ENCODE assay signal across 8 cellular contexts in genomic region chr20:35092524-35093244, GRCh38. TPM values are rescaled to one million over a fixed set of nuclear protein-coding genes. Genes with fewer than 3 reads are reported as not detected.
DNase-seq lines count a peak whose midpoint lies in the region; ATAC-seq and TF ChIP-seq lines count a peak whose summit lies in the region.

Gene TRPC4AP, minus strand, starts transcription at chr20:35092807. Its CDS starts 26 bp downstream, at chr20:35092781.

- DNase-seq in Calu3 (peak; percentile 95), HS-5 (ENCODE audit: low read depth) (peak; percentile 85), NOMO-1 treated with dmso at 0.1 percent for 144 hours (lab: John Stamatoyannopoulos, UW; ENCODE audit: unreplicated experiment) (peak; percentile 84), endothelial cell (ENCODE audit: low spot score) (peak; percentile 90), midbrain (lab: John Stamatoyannopoulos, UW) (peak; percentile 93)
- peak; percentile 56 for DNase-seq in activated CD8-positive, alpha-beta memory T cell treated with anti-CD3 and anti-CD28 coated beads, Interleukin-2, amount 50 U/mL, for 24 hours (ENCODE audit: extremely low read depth)
- peak; percentile 78 to 82 for DNase-seq in stimulated activated CD8-positive, alpha-beta memory T cell treated with anti-CD3 and anti-CD28 coated beads, Interleukin-2, amount 100 ng/mL, for 48 hours (ENCODE audit: low read depth in 2 of 2)

- H3K27ac Mint-ChIP-seq in Calu3 (ENCODE audit: unreplicated experiment): peak within 1 kb of the TSS; percentile 93
- H3K27ac Mint-ChIP-seq in endothelial cell (ENCODE audit: unreplicated experiment): peak within 1 kb of the TSS; percentile 86

- no peaks in the 10 kb centered on the region for H3K9me3 Mint-ChIP-seq in Calu3 (ENCODE audit: low read depth, unreplicated experiment)
- H3K9me3 Mint-ChIP-seq in endothelial cell (ENCODE audit: unreplicated experiment): no peaks in the 10 kb centered on the region

- H3K36me3 Mint-ChIP-seq in Calu3 (ENCODE audit: insufficient read depth, unreplicated experiment): peaks cover 31% of the 10 kb centered on the region
- peaks cover 8% of the 10 kb centered on the region for H3K36me3 Mint-ChIP-seq in endothelial cell (ENCODE audit: low read depth, unreplicated experiment)

- intact Hi-C loops in Calu3 (cut with micrococcal nuclease; ENCODE audit: unreplicated experiment): loop anchor here (1.0 to 10.0 kb wide), 2 partner anchors 218 to 258 kb away; partner anchors contain the start of genes ACSS2 and GGT7

- no peaks in the 10 kb centered on the region for H3K27me3 Mint-ChIP-seq in Calu3 (ENCODE audit: unreplicated experiment)
- peaks cover 8% of the 10 kb centered on the region for H3K27me3 Mint-ChIP-seq in endothelial cell (ENCODE audit: unreplicated experiment)

- H3K4me1 Mint-ChIP-seq in Calu3 (ENCODE audit: low read depth, unreplicated experiment) (peaks cover 31% of the 10 kb centered on the region), endothelial cell (ENCODE audit: unreplicated experiment) (peaks cover 23% of the 10 kb centered on the region)

- CTCF ChIA-PET in Calu3 (lab: Charles Lee): interaction anchor here (0.6 to 2.0 kb wide), 11 partner anchors 8 to 219 kb away, joined by 3 to 5 read pairs (median 3); partner anchors contain the start of gene ACSS2

- no TSS peak for BruUV-seq in Calu3 (replicated peaks; lab: Mats Ljungman, UMichigan)

- TF ChIP-seq CTCF in Calu3 (IDR thresholded peaks at IDR 0.05; ENCODE audit: unreplicated experiment): peak; percentile 98
- TF ChIP-seq CTCF in endothelial cell (IDR thresholded peaks at IDR 0.05; ENCODE audit: unreplicated experiment): peak; percentile 98

- H3K4me3 Mint-ChIP-seq in Calu3 (ENCODE audit: low read depth, unreplicated experiment): peak within 1 kb of the TSS; percentile 75
- peak within 1 kb of the TSS; percentile 94 for H3K4me3 Mint-ChIP-seq in endothelial cell (ENCODE audit: unreplicated experiment)

- peak; percentile 93 for ATAC-seq in GM19468 (IDR thresholded peaks at IDR 0.05; ENCODE audit: extremely low read depth, unreplicated experiment)

RNA-seq across cellular contexts. Expression of gene TRPC4AP, which starts in this region (rescaled TPM):
- total RNA-seq in Calu3 (2022) (79.0 and 85.3 TPM in 2 replicates), endothelial cell (ENCODE audit: unreplicated experiment) (109 TPM)

Comparison
In these comparisons a context has a peak if more than half of its experiments do, and no peak if none do; other contexts are left out.
1. Peak in every context shown above with its lines: DNase-seq and ATAC-seq.